14 cellular contexts compared by ENCODE assay signal in genomic region chr9:76215066-76215465, GRCh38.
A peak's percentile ranks its signal among the peaks of the same experiment; 100 is the strongest.
DNase-seq lines count a peak whose midpoint lies in the region; ATAC-seq and TF ChIP-seq lines count a peak whose summit lies in the region.
"Had no signal": no experiment of that assay in that cellular context is flagged by ENCODE, and none has a peak within 500 bp of the region (broad histone marks: within the 10 kb centered on the region; RNA-seq: fewer than 3 reads in every experiment).

No MANE protein-coding gene starts in this region.

- H3K4ac ChIP-seq in IMR-90 (ENCODE audit: low read depth, low read length) = peak overlapping the region; percentile 95

- H4K8ac ChIP-seq in IMR-90 (ENCODE audit: low read depth in 2 of 2, low read length in 2 of 2) = peak overlapping the region; percentile 59 to 82

- peak overlapping the region; percentile 99 for H2BK20ac ChIP-seq in IMR-90 (ENCODE audit: low read depth, low read length)

- peak overlapping the region; percentile 55; the same call in 1 of the 2 replicates for H3K23ac ChIP-seq in IMR-90 (ENCODE audit: low read depth, low read length)

- H3K4me3 Mint-ChIP-seq in natural killer cell = no peak overlapping the region
- no peak overlapping the region for H3K4me3 Mint-ChIP-seq in activated naive CD8-positive, alpha-beta T cell treated with anti-CD3 and anti-CD28 coated beads for 36 hours
- H3K4me3 Mint-ChIP-seq: naive B cell; stimulated activated effector memory CD8-positive, alpha-beta T cell treated with anti-CD3 and anti-CD28 coated beads, Interleukin-12 subunit alpha, Interleukin-12 subunit beta, amount 100 ng/mL, for 72 hours had no signal

- H4K20me1 ChIP-seq in IMR-90 (ENCODE audit: insufficient read depth, low read length) = no peaks in the 10 kb centered on the region

- H3K27ac ChIP-seq in IMR-90 (ENCODE audit: insufficient read depth, low read length) = peak overlapping the region; percentile 98

- H3K9me1 ChIP-seq in IMR-90 (ENCODE audit: insufficient read depth, low read length) = peaks cover 9% of the 10 kb centered on the region; the same call in 1 of the 2 replicates

- H2AK5ac ChIP-seq in IMR-90 (ENCODE audit: low read depth, low read length) = peak overlapping the region; percentile 94

- H3K56ac ChIP-seq in IMR-90 (ENCODE audit: extremely low read depth, insufficient read depth, low read length) = peak overlapping the region; percentile 54

- POLR2A ChIA-PET in AG04449 (lab: Yijun Ruan, JAX) (interaction anchor here (0.6 kb wide), 1 partner anchor 51 kb away, joined by 3 read pairs; no protein-coding TSS in a partner anchor), IMR-90 (lab: Charles Lee; ENCODE audit: unreplicated experiment) (interaction anchor here (0.6 kb wide), 1 partner anchor 1546 kb away, joined by 18 read pairs; no protein-coding TSS in a partner anchor)

- peak overlapping the region; percentile 90 for H2BK15ac ChIP-seq in IMR-90 (ENCODE audit: low read depth, low read length)

- H3K14ac ChIP-seq in IMR-90 (replicated peaks; ENCODE audit: low read depth, low read length) = peak overlapping the region; percentile 95

- H4K5ac ChIP-seq in IMR-90 (ENCODE audit: low read depth, low read length) = peak overlapping the region; percentile 90

- H3K4me3 ChIP-seq in AG04449 (ENCODE audit: low read depth, low read length) (no peak overlapping the region), IMR-90 (ENCODE audit: insufficient read depth, low read depth, low read length) (no peak overlapping the region), cardiac fibroblast (replicated peaks in 1 of 2; ENCODE audit: low read depth in 2 of 2, low read length in 2 of 2) (no peak overlapping the region)

- H3K4me2 ChIP-seq in IMR-90 (ENCODE audit: low read depth, low read length) = no peak overlapping the region; the same call in 1 of the 2 replicates

- no peaks in the 10 kb centered on the region for H3K79me1 ChIP-seq in IMR-90 (ENCODE audit: low read depth in 1 of 2, low read length in 2 of 2)

- dilution Hi-C loops in IMR-90 (cut with HindIII; ENCODE audit: low sequenced_read_pairs, unreplicated experiment) = no loop called here

- no peak for TF ChIP-seq POLR2A in IMR-90 (IDR thresholded peaks at IDR 0.05; ENCODE audit: low read depth, low read length)

- peak overlapping the region; percentile 66 for H2AFZ ChIP-seq in IMR-90 (replicated peaks; ENCODE audit: low read length, poor library complexity)

- H2BK120ac ChIP-seq in IMR-90 (ENCODE audit: low read depth, low read length) = peak overlapping the region; percentile 99

- no peaks in the 10 kb centered on the region for H3K36me3 Mint-ChIP-seq in natural killer cell
- no peaks in the 10 kb centered on the region for H3K36me3 Mint-ChIP-seq in activated naive CD8-positive, alpha-beta T cell treated with anti-CD3 and anti-CD28 coated beads for 36 hours
- H3K36me3 Mint-ChIP-seq: naive B cell; stimulated activated effector memory CD8-positive, alpha-beta T cell treated with anti-CD3 and anti-CD28 coated beads, Interleukin-12 subunit alpha, Interleukin-12 subunit beta, amount 100 ng/mL, for 72 hours had no signal

- peaks cover 0 to 8% of the 10 kb centered on the region in 2 donors for H3K27me3 Mint-ChIP-seq in natural killer cell (ENCODE audit: low read depth in 2 of 2)
- no peaks in the 10 kb centered on the region for H3K27me3 Mint-ChIP-seq in activated naive CD8-positive, alpha-beta T cell treated with anti-CD3 and anti-CD28 coated beads for 36 hours

- peak overlapping the region; percentile 100 for H2BK5ac ChIP-seq in IMR-90 (ENCODE audit: low read depth, low read length, poor library complexity, severe bottlenecking)

- WGBS in IMR-90 (ENCODE audit: extremely low coverage in 2 of 2, insufficient read length in 1 of 2), 2 experiments = 0% methylated on average over 1 of the region's 1 CpG; no CpG with 5 or more reads in 1 of the 2 experiments

- ATAC-seq in IMR-90 (ENCODE audit: low read depth) (peak; percentile 73), natural killer cell (no peak), HG02852 (IDR thresholded peaks at IDR 0.05; ENCODE audit: unreplicated experiment) (no peak)
- ATAC-seq: stimulated activated effector memory CD8-positive, alpha-beta T cell treated with anti-CD3 and anti-CD28 coated beads, Interleukin-12 subunit alpha, Interleukin-12 subunit beta, amount 100 ng/mL, for 72 hours had no signal

- peak overlapping the region; percentile 92 for H4K91ac ChIP-seq in IMR-90 (ENCODE audit: insufficient read depth, low read depth, low read length)

- no peaks in the 10 kb centered on the region for H3K9me3 Mint-ChIP-seq in natural killer cell
- no peaks in the 10 kb centered on the region for H3K9me3 Mint-ChIP-seq in activated naive CD8-positive, alpha-beta T cell treated with anti-CD3 and anti-CD28 coated beads for 36 hours
- H3K9me3 Mint-ChIP-seq: stimulated activated effector memory CD8-positive, alpha-beta T cell treated with anti-CD3 and anti-CD28 coated beads, Interleukin-12 subunit alpha, Interleukin-12 subunit beta, amount 100 ng/mL, for 72 hours had no signal

- intact Hi-C loops in IMR-90 (cut with micrococcal nuclease) (loop anchor here (5.0 kb wide), 1 partner anchor 323 kb away; the partner anchor contains the start of gene PCSK5), natural killer cell (cut with micrococcal nuclease) (no loop called here)

- in situ Hi-C loops in IMR-90 (cut with MboI; ENCODE audit: low sequenced_read_pairs) = no loop called here

- peaks cover 24% of the 10 kb centered on the region for H3K4me1 ChIP-seq in IMR-90 (ENCODE audit: control insufficient read depth, insufficient read depth, low read length)

- H3K9me3 ChIP-seq in IMR-90 (ENCODE audit: control insufficient read depth, insufficient read depth, low read length) = no peaks in the 10 kb centered on the region

- CTCF ChIA-PET in AG04449 (lab: Yijun Ruan, JAX) = interaction anchor here (1.3 to 1.4 kb wide), 2 partner anchors 12 to 30 kb away, joined by 3 to 5 read pairs; no protein-coding TSS in a partner anchor
- CTCF ChIA-PET in IMR-90 (lab: Yijun Ruan, JAX) = interaction anchor here (0.6 to 1.5 kb wide), 3 partner anchors 9 to 78 kb away, joined by 3 read pairs; no protein-coding TSS in a partner anchor

- H3K27me3 ChIP-seq in IMR-90 (ENCODE audit: control insufficient read depth, insufficient read depth, low read length) = no peaks in the 10 kb centered on the region

- TF ChIP-seq RAD21 in IMR-90 (IDR thresholded peaks at IDR 0.05; ENCODE audit: low read length) = 0 out of 2 replicates have a peak, but pooled peaks have one; percentile 8

- H3K36me3 ChIP-seq in IMR-90 (ENCODE audit: control insufficient read depth, insufficient read depth, low read length) = no peaks in the 10 kb centered on the region

- no peak for TF ChIP-seq CTCF in AG04449 (IDR thresholded peaks at IDR 0.05; ENCODE audit: insufficient read depth, low read length, missing control alignments)
- no peak for TF ChIP-seq CTCF in IMR-90 (conservative IDR thresholded peaks at IDR 0.05; ENCODE audit: low read depth, low read length)
- peak; percentile 25 for TF ChIP-seq CTCF in cardiac fibroblast (IDR thresholded peaks at IDR 0.05; ENCODE audit: low read depth, low read length)
- TF ChIP-seq CTCF in natural killer cell (IDR thresholded peaks at IDR 0.05) = no peak

- no TSS peak for BruUV-seq in IMR-90 (replicated peaks; lab: Mats Ljungman, UMichigan)

- no peak overlapping the region for H3K27ac Mint-ChIP-seq in natural killer cell
- no peak overlapping the region for H3K27ac Mint-ChIP-seq in activated naive CD8-positive, alpha-beta T cell treated with anti-CD3 and anti-CD28 coated beads for 36 hours
- H3K27ac Mint-ChIP-seq: naive B cell; stimulated activated effector memory CD8-positive, alpha-beta T cell treated with anti-CD3 and anti-CD28 coated beads, Interleukin-12 subunit alpha, Interleukin-12 subunit beta, amount 100 ng/mL, for 72 hours had no signal

- peak overlapping the region; percentile 60 for H2AK9ac ChIP-seq in IMR-90 (replicated peaks; ENCODE audit: low read depth, low read length, poor library complexity)

- DNase-seq in AG04449 (ENCODE audit: low read depth, low spot score) (peak; percentile 24), IMR-90 (peak; percentile 86), cardiac fibroblast (ENCODE audit: low read depth in 2 of 2) (peak; percentile 27 to 66), left kidney (ENCODE audit: low read depth, low spot score) (peak; percentile 15), natural killer cell (no peak), SW480 (ENCODE audit: low spot score) (no peak)
- no peak for DNase-seq in activated naive CD8-positive, alpha-beta T cell treated with anti-CD3 and anti-CD28 coated beads for 36 hours
- DNase-seq: ACHN; activated CD4-positive, CD25-positive, alpha-beta regulatory T cell; cortex of kidney; GOT3; naive B cell had no signal

- H3K4me1 Mint-ChIP-seq in natural killer cell = peaks cover 0 to 5% of the 10 kb centered on the region in 2 donors
- H3K4me1 Mint-ChIP-seq in activated naive CD8-positive, alpha-beta T cell treated with anti-CD3 and anti-CD28 coated beads for 36 hours = no peaks in the 10 kb centered on the region
- H3K4me1 Mint-ChIP-seq: naive B cell; stimulated activated effector memory CD8-positive, alpha-beta T cell treated with anti-CD3 and anti-CD28 coated beads, Interleukin-12 subunit alpha, Interleukin-12 subunit beta, amount 100 ng/mL, for 72 hours had no signal

- peak overlapping the region; percentile 41; the same call in 1 of the 2 replicates for H3K9ac ChIP-seq in IMR-90 (ENCODE audit: low read depth, low read length)

- peak overlapping the region; percentile 99 for H3K18ac ChIP-seq in IMR-90 (ENCODE audit: low read depth, low read length)

TF ChIP-seq in IMR-90, 13 proteins besides CTCF, POLR2A, EP300 and RAD21:
- TF ChIP-seq SMC3 (IDR thresholded peaks at IDR 0.05; ENCODE audit: low read depth, low read length) (no peak), MAFK (IDR thresholded peaks at IDR 0.05; ENCODE audit: low read depth, low read length) (no peak), MAZ (IDR thresholded peaks at IDR 0.05; ENCODE audit: borderline replicate concordance, low read depth, low read length) (0 out of 2 replicates have a peak, but pooled peaks have one; percentile 27), MXI1 (IDR thresholded peaks at IDR 0.05; ENCODE audit: borderline replicate concordance, low read depth, low read length) (no peak), CHD1 (IDR thresholded peaks at IDR 0.05; ENCODE audit: low read depth, low read length) (no peak), FOS (IDR thresholded peaks at IDR 0.05; ENCODE audit: low read depth, low read length) (peak; percentile 56)

Comparison
In these comparisons a context has a peak if more than half of its experiments do, and no peak if none do; other contexts are left out.
1. DNase-seq: peak in AG04449 (single experiment), IMR-90 (single experiment), cardiac fibroblast (2 of 2) and left kidney (single experiment); none in natural killer cell (single experiment), activated naive CD8-positive, alpha-beta T cell treated with anti-CD3 and anti-CD28 coated beads for 36 hours (single experiment) and SW480 (single experiment).